ENCODE assay signal across 8 cellular contexts in the genomic region with DNA sequence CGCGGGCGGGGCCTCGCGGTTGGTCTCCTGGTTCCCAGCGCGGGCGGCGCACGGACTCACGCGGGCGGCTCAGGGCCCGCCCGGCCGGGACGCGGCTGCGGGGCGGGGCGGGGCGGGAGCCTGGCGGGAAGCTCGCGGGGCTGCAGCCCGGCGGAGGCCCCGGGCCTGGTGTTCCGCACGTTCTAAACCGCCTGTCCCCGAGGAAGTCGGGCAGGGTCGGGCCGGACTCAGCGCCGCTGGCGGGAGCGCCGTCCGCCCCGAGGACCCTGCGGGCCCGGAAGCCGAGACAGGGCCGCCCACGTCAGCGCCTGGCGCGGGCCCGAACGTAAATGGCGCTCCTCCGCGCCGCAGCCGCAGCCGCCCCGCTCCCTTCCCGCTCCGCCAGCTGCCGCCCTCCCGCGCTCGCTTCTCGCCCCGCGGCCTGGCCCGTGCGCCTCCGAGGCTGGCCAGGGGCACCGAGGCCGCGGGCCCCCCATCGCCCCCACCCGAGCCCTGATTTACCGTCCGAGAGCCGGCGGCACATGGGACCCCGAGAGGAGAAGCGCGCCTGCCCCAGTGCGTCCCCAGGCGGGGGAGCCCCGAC. TPM values are rescaled to one million over a fixed set of nuclear protein-coding genes. Genes with fewer than 3 reads are reported as not detected.
A peak's percentile ranks its signal among the peaks of the same experiment; 100 is the strongest.
DNase-seq lines count a peak whose midpoint lies in the region; ATAC-seq lines count a peak whose summit lies in the region.

No MANE protein-coding gene starts in this region.

- peak overlapping the region; percentile 91 for H3K18ac ChIP-seq in mesendoderm (ENCODE audit: low read length)

- H2BK120ac ChIP-seq in mesendoderm (ENCODE audit: low read depth, low read length) = peak overlapping the region; percentile 6

- no CpG with 5 or more reads among the region's 86 CpGs for WGBS in mesendoderm (ENCODE audit: extremely low coverage, insufficient coverage, low lambda C conversion rate)

- peaks cover 9% of the 10 kb centered on the region for H3K79me1 ChIP-seq in mesendoderm (ENCODE audit: low read length)

- H3K27ac ChIP-seq in effector memory CD4-positive, alpha-beta T cell (ENCODE audit: insufficient read depth, low read length, poor library complexity, severe bottlenecking) = peak overlapping the region; percentile 94
- H3K27ac ChIP-seq in mesendoderm (ENCODE audit: low read depth, low read length) = peak overlapping the region; percentile 91

- H2BK15ac ChIP-seq in mesendoderm (replicated peaks; ENCODE audit: low read depth) = no peak overlapping the region

- peak overlapping the region; percentile 40 for H3K4me2 ChIP-seq in mesendoderm (ENCODE audit: low read length)

- H3K4ac ChIP-seq in mesendoderm (ENCODE audit: low read depth, low read length) = peak overlapping the region; percentile 82

- peaks cover 65% of the 10 kb centered on the region for H3K4me1 ChIP-seq in effector memory CD4-positive, alpha-beta T cell (ENCODE audit: control insufficient read depth, insufficient read depth, low read length, poor library complexity, severe bottlenecking)
- H3K4me1 ChIP-seq in mesendoderm (ENCODE audit: control insufficient read depth, low read depth, low read length) = peaks cover 5% of the 10 kb centered on the region

- H4K8ac ChIP-seq in mesendoderm (ENCODE audit: low read depth, low read length) = peak overlapping the region; percentile 87

- ATAC-seq in GM18870 (IDR thresholded peaks at IDR 0.05; ENCODE audit: unreplicated experiment) (peak; percentile 36), HG03103 (IDR thresholded peaks at IDR 0.05; ENCODE audit: low read depth, unreplicated experiment) (peak; percentile 44)

- H2BK5ac ChIP-seq in mesendoderm (ENCODE audit: low read length) = no peak overlapping the region

- H3K9ac ChIP-seq in mesendoderm (ENCODE audit: low read length) = peak overlapping the region; percentile 80

- H3K9me3 ChIP-seq in effector memory CD4-positive, alpha-beta T cell (ENCODE audit: control insufficient read depth, low read length) = no peaks in the 10 kb centered on the region

- no peak overlapping the region for H3K23ac ChIP-seq in mesendoderm (ENCODE audit: low read length)

- H2AK5ac ChIP-seq in mesendoderm (ENCODE audit: low read length) = no peak overlapping the region

- H3K4me3 ChIP-seq in effector memory CD4-positive, alpha-beta T cell (ENCODE audit: insufficient read depth, low read depth, low read length, poor library complexity, severe bottlenecking) = peak overlapping the region; percentile 82
- H3K4me3 ChIP-seq in mesendoderm (ENCODE audit: low read length) = peak overlapping the region; percentile 30

- no peaks in the 10 kb centered on the region for H3K36me3 ChIP-seq in effector memory CD4-positive, alpha-beta T cell (ENCODE audit: control insufficient read depth, insufficient read depth, low read length)
- no peaks in the 10 kb centered on the region for H3K36me3 ChIP-seq in mesendoderm (ENCODE audit: control insufficient read depth, insufficient read depth, low read length)

- no peaks in the 10 kb centered on the region for H3K27me3 ChIP-seq in effector memory CD4-positive, alpha-beta T cell (replicated peaks; ENCODE audit: control insufficient read depth, insufficient read depth, low read length, poor library complexity, severe bottlenecking)
- no peaks in the 10 kb centered on the region for H3K27me3 ChIP-seq in mesendoderm (ENCODE audit: insufficient read depth, low read length, poor library complexity)

- H3K56ac ChIP-seq in mesendoderm (ENCODE audit: low read length) = peak overlapping the region; percentile 94

- peak; percentile 96 for DNase-seq in AG20443 (ENCODE audit: low spot score)
- peak; percentile 53 for DNase-seq in NCI-H510A (lab: John Stamatoyannopoulos, UW)
- peak; percentile 49 to 79 for DNase-seq in activated CD8-positive, alpha-beta memory T cell treated with anti-CD3 and anti-CD28 coated beads for 1 hour (ENCODE audit: extremely low read depth in 1 of 2, low read depth in 1 of 2)
- DNase-seq in effector memory CD4-positive, alpha-beta T cell = peak; percentile 73 to 75 (median 73)
- peak; percentile 89 for DNase-seq in mesendoderm
- DNase-seq in stimulated activated CD8-positive, alpha-beta memory T cell treated with anti-CD3 and anti-CD28 coated beads, Interleukin-12 subunit alpha, Interleukin-12 subunit beta, amount 100 ng/mL, for 24 hours (ENCODE audit: extremely low read depth) = peak; percentile 73

- H4K5ac ChIP-seq in mesendoderm (ENCODE audit: low read length) = no peak overlapping the region

- H3K79me2 ChIP-seq in mesendoderm (ENCODE audit: control insufficient read depth, insufficient read depth, low read length) = peaks cover 37% of the 10 kb centered on the region

RNA-seq across cellular contexts. Expression of gene CTBP1, which starts 0.3 kb away (rescaled TPM):
- polyA plus RNA-seq in mesendoderm (2013, experiment 1 of 2) = 64.9 TPM
- 65.1 TPM for polyA plus RNA-seq in mesendoderm (2013, experiment 2 of 2)

RNA-seq across cellular contexts. Expression of gene MAEA, which starts 40.5 kb away (rescaled TPM):
- 57.0 TPM for polyA plus RNA-seq in mesendoderm (2013, experiment 1 of 2)
- 55.7 TPM for polyA plus RNA-seq in mesendoderm (2013, experiment 2 of 2)

Comparison
In these comparisons a context has a peak if more than half of its experiments do, and no peak if none do; other contexts are left out.
1. Peak in every context shown above with its lines: DNase-seq, ATAC-seq, H3K4me3 ChIP-seq and H3K27ac ChIP-seq.